3 cellular contexts compared by ENCODE assay signal in the genomic region with DNA sequence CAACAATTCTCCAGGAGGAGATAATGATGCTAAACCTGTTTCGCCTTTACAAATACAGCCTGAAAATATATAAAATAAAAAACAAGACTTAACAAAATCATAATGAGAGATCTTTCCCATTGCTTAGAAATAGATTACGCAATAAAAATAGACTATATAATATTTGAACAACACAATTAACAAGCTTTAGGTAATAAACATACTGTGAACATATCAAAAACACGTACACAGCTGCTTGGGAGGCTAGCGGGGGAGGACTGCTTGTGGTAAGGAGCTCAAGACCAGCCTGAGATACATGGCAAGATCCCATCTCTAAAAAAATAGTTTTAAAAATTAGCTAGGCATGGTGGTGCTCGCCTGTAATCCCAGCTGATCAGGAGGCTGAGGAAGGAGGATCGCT.
TF ChIP-seq lines count a peak whose summit lies in the region.

No MANE protein-coding gene starts in this region.

TF ChIP-seq in A549, 52 proteins besides CTCF, POLR2A, EP300 and RAD21:
- no peak for TF ChIP-seq MYC (IDR thresholded peaks at IDR 0.05; ENCODE audit: borderline replicate concordance, low read length)
- no peak for TF ChIP-seq FOXS1 (CRISPR knock-in tag; IDR thresholded peaks at IDR 0.05)
- TF ChIP-seq CEBPB (IDR thresholded peaks at IDR 0.05): peak; percentile 28 to 51; a peak in 2 of 4 replicates

TF ChIP-seq in IMR-90, 13 proteins besides CTCF, POLR2A, EP300 and RAD21:
- TF ChIP-seq CEBPB (IDR thresholded peaks at IDR 0.05; ENCODE audit: low read depth, low read length) (peak; percentile 78), RCOR1 (IDR thresholded peaks at IDR 0.05; ENCODE audit: insufficient replicate concordance, low read length) (no peak), MAZ (IDR thresholded peaks at IDR 0.05; ENCODE audit: borderline replicate concordance, low read depth, low read length) (no peak), RFX5 (IDR thresholded peaks at IDR 0.05; ENCODE audit: low read depth, low read length) (no peak), MAFK (IDR thresholded peaks at IDR 0.05; ENCODE audit: low read depth, low read length) (no peak)
- TF ChIP-seq, protein P1, sequence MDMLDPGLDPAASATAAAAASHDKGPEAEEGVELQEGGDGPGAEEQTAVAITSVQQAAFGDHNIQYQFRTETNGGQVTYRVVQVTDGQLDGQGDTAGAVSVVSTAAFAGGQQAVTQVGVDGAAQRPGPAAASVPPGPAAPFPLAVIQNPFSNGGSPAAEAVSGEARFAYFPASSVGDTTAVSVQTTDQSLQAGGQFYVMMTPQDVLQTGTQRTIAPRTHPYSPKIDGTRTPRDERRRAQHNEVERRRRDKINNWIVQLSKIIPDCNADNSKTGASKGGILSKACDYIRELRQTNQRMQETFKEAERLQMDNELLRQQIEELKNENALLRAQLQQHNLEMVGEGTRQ (IDR thresholded peaks at IDR 0.05; ENCODE audit: low read depth, low read length): no peak
- TF ChIP-seq, protein P2, sequence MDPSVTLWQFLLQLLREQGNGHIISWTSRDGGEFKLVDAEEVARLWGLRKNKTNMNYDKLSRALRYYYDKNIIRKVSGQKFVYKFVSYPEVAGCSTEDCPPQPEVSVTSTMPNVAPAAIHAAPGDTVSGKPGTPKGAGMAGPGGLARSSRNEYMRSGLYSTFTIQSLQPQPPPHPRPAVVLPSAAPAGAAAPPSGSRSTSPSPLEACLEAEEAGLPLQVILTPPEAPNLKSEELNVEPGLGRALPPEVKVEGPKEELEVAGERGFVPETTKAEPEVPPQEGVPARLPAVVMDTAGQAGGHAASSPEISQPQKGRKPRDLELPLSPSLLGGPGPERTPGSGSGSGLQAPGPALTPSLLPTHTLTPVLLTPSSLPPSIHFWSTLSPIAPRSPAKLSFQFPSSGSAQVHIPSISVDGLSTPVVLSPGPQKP (IDR thresholded peaks at IDR 0.05; ENCODE audit: borderline replicate concordance, low read depth, low read length): no peak

TF ChIP-seq in K562, 482 proteins besides CTCF, POLR2A, EP300 and RAD21:
- TF ChIP-seq STAT5A (IDR thresholded peaks at IDR 0.05; ENCODE audit: borderline replicate concordance, low read length) (no peak), CEBPB (tag; IDR thresholded peaks at IDR 0.05) (peak; percentile 83), DIDO1 (tag; IDR thresholded peaks at IDR 0.05; ENCODE audit: low read depth) (no peak), NFATC3 (IDR thresholded peaks at IDR 0.05) (no peak), RBM25 (IDR thresholded peaks at IDR 0.05; ENCODE audit: low read depth, low read length, severe bottlenecking) (peak; percentile 13), CEBPG (CRISPR knock-in tag; IDR thresholded peaks at IDR 0.05) (no peak), CEBPG (tag; conservative IDR thresholded peaks at IDR 0.05 in 1 of 2, IDR thresholded peaks at IDR 0.05 in 1 of 2) (peak in 1 of 2 experiments; percentile 92; a peak in 3 of 4 replicates)
TF ChIP-seq in K562: peak in this region for 3.
